22 cellular contexts compared by ENCODE assay signal in genomic region chr16:51409001-51409675, GRCh38.
DNase-seq lines count a peak whose midpoint lies in the region; ATAC-seq and TF ChIP-seq lines count a peak whose summit lies in the region.
"Had no signal": no experiment of that assay in that cellular context is flagged by ENCODE, and none has a peak within 500 bp of the region (broad histone marks: within the 10 kb centered on the region; RNA-seq: fewer than 3 reads in every experiment).

No MANE protein-coding gene starts in this region.

- H3K4me3 ChIP-seq in body of pancreas (no peak overlapping the region), vagina (no peak overlapping the region), PC-9 (no peak overlapping the region)
- H3K4me3 ChIP-seq: colonic mucosa, psoas muscle, SJSA1, tibial artery had no signal

- H3F3A ChIP-seq in PC-9 (ENCODE audit: insufficient read depth, low read depth), result no peaks in the 10 kb centered on the region

- no peaks in the 10 kb centered on the region for H3K79me2 ChIP-seq in PC-9 (ENCODE audit: low read depth)

- ATAC-seq in body of pancreas, result no peak
- ATAC-seq: activated CD4-positive, alpha-beta T cell treated with anti-CD3 and anti-CD28 coated beads for 36 hours; HCT116; natural killer cell treated with Interleukin-12 subunit alpha and Interleukin-12 subunit beta and Interleukin-15 and Interleukin-18, amount 100 ng/mL, for 72 hours; psoas muscle; stimulated activated effector memory CD8-positive, alpha-beta T cell treated with anti-CD3 and anti-CD28 coated beads, Interleukin-12 subunit alpha, Interleukin-12 subunit beta, amount 100 ng/mL, for 72 hours had no signal

- no TSS peak for BruUV-seq in PC-9 (replicated peaks; lab: Mats Ljungman, UMichigan)

- H3K4me1 ChIP-seq in body of pancreas (peaks cover 88% of the 10 kb centered on the region), vagina (no peaks in the 10 kb centered on the region), PC-9 (replicated peaks; ENCODE audit: insufficient read depth) (0 out of 2 replicates have a peak, but pooled peaks cover 6% of the 10 kb centered on the region)
- H3K4me1 ChIP-seq: colonic mucosa, psoas muscle, tibial artery had no signal

- intact Hi-C loops in body of pancreas (cut with DNase I), result no loop called here
- intact Hi-C loops in vagina (cut with DNase I), result no loop called here
- intact Hi-C loops in PC-9 (cut with micrococcal nuclease; ENCODE audit: unreplicated experiment), result no loop called here

- TF ChIP-seq POLR2A in body of pancreas (IDR thresholded peaks at IDR 0.05) (no peak), vagina (IDR thresholded peaks at IDR 0.05) (no peak)

- no peak overlapping the region for H2AFZ ChIP-seq in PC-9

- in situ Hi-C loops in G401 (cut with HindIII; ENCODE audit: low sequenced_read_pairs), result no loop called here

- H3K9me2 ChIP-seq in PC-9 (ENCODE audit: insufficient read depth), result no peaks in the 10 kb centered on the region

- DNase-seq in NCI-H2196 (lab: John Stamatoyannopoulos, UW; ENCODE audit: unreplicated experiment) (peak; percentile 6), NCI-H2196 treated with DMSO at 0.1 percent for 48 hours (lab: John Stamatoyannopoulos, UW; ENCODE audit: unreplicated experiment) (no peak), body of pancreas (peak in 2 of 4 donors; percentile 33 to 38), iris pigment epithelial cell (ENCODE audit: low read depth) (peak; percentile 71), vagina (ENCODE audit: extremely low spot score in 2 of 2) (no peak), G401 (ENCODE audit: low spot score) (no peak), PC-9 (no peak)
- DNase-seq in activated CD4-positive, CD25-positive, alpha-beta regulatory T cell (lab: John Stamatoyannopoulos, UW), result no peak
- DNase-seq: 8988T; activated CD4-positive, alpha-beta T cell treated with anti-CD3 and anti-CD28 coated beads for 36 hours; activated effector memory CD4-positive, alpha-beta T cell treated with anti-CD3 and anti-CD28 coated beads, Interleukin-2, amount 50 U/mL, for 16 hours; CD4-positive, alpha-beta T cell; colonic mucosa; DND-41; NCI-H510A; psoas muscle; stimulated activated CD4-positive, alpha-beta T cell treated with anti-CD3 and anti-CD28 coated beads, Interleukin-12 subunit alpha, Interleukin-12 subunit beta, amount 100 ng/mL, for 4 hours; tibial artery had no signal

- H3K36me3 ChIP-seq in body of pancreas (replicated peaks in 1 of 2; ENCODE audit: insufficient read depth in 1 of 2, low read depth in 2 of 2) (no peaks in the 10 kb centered on the region), vagina (no peaks in the 10 kb centered on the region), PC-9 (ENCODE audit: low read depth) (no peaks in the 10 kb centered on the region)
- H3K36me3 ChIP-seq: colonic mucosa, SJSA1, tibial artery had no signal

- H4K20me1 ChIP-seq in PC-9 (ENCODE audit: insufficient read depth), result no peaks in the 10 kb centered on the region

- no peak overlapping the region for H3K4me2 ChIP-seq in PC-9

- WGBS in body of pancreas, 2 donors, result 45 to 60% methylated on average over 5 of the region's 5 CpGs

- no peak for TF ChIP-seq CTCF in body of pancreas (IDR thresholded peaks at IDR 0.05)
- no peak for TF ChIP-seq CTCF in vagina (IDR thresholded peaks at IDR 0.05)
- TF ChIP-seq CTCF in PC-9 (conservative IDR thresholded peaks at IDR 0.05), result no peak

- H3K27me3 ChIP-seq in body of pancreas (no peaks in the 10 kb centered on the region), vagina (no peaks in the 10 kb centered on the region), PC-9 (ENCODE audit: insufficient read depth, low read depth) (no peaks in the 10 kb centered on the region; the same call in 1 of the 2 replicates)
- H3K27me3 ChIP-seq: colonic mucosa, SJSA1, tibial artery had no signal

- H3K27ac ChIP-seq in body of pancreas (peak overlapping the region; percentile 80 to 89 (median 84)), vagina (peak overlapping the region; percentile 56), PC-9 (no peak overlapping the region)
- H3K27ac ChIP-seq: colonic mucosa, psoas muscle, SJSA1, tibial artery had no signal

- POLR2A ChIA-PET in PC-9 (lab: Charles Lee; ENCODE audit: unreplicated experiment), result no interaction called here

- no peaks in the 10 kb centered on the region for H3K9me3 ChIP-seq in body of pancreas
- no peaks in the 10 kb centered on the region for H3K9me3 ChIP-seq in vagina
- no peaks in the 10 kb centered on the region for H3K9me3 ChIP-seq in PC-9 (ENCODE audit: insufficient read depth, low read depth)
- H3K9me3 ChIP-seq: colonic mucosa, psoas muscle, SJSA1, tibial artery had no signal

- CTCF ChIA-PET in PC-9 (lab: Charles Lee), result no interaction called here

Comparison
In these comparisons a context has a peak if more than half of its experiments do, and no peak if none do; other contexts are left out.
1. DNase-seq: peak in NCI-H2196 (single experiment) and iris pigment epithelial cell (single experiment); none in NCI-H2196 treated with DMSO at 0.1 percent for 48 hours (single experiment), vagina (0 of 2), G401 (single experiment), activated CD4-positive, CD25-positive, alpha-beta regulatory T cell (0 of 4) and PC-9 (0 of 2).